Comparison of ENCODE assay signal across 8 cellular contexts in the genomic region with DNA sequence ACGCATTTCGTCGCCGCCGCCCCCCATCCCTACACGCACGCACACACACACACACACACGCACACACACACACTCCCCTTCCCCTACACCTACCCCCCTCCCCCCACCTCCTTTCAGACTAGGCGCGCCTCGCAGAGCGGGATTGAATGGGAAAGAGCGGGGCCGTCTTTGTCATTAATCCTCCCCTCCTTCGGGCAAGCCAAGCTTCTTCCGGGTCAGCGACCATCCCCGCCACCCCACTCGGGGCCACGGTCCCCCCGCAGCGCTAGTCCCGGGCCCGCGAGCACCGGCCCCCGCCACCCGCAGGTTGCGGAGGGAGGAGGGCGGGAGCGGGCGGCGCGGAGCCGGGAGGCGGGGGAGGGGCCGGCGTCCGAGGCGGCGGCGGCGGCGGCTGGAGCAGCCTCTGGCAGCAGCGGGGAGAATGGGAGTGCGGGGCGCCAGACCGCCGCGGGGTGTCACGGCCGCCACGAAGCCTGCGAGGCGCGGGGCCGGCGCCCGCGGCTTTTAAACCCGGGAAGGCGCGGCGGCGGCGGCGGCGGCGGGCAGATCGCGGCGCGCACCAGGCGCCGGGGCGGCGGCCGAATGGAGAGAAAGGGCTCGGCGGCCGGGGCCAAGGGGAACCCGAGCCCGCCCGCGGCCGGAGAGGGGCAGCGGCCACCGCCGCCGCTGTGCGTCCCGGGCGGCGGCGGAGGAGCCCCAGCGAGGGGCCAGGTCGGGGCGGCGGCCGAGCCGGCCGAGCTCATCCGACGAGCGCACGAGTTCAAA. TPM values are rescaled to one million over a fixed set of nuclear protein-coding genes. Genes with fewer than 3 reads are reported as not detected.
DNase-seq lines count a peak whose midpoint lies in the region; ATAC-seq and TF ChIP-seq lines count a peak whose summit lies in the region.

TSS of gene TTC9 (plus strand) at position 369 of the 765 bp plus-strand sequence. CDS start at position 583, 214 bp downstream.

- H3K27me3 ChIP-seq in GM06990 (replicated peaks; ENCODE audit: control insufficient read depth, insufficient read depth, low read length) (no peaks in the 10 kb centered on the region), esophagus (ENCODE audit: control insufficient read depth in 1 of 2, insufficient read depth in 2 of 2, low read length in 2 of 2) (no peaks in the 10 kb centered on the region)

- TF ChIP-seq CTCF in GM06990 (IDR thresholded peaks at IDR 0.05; ENCODE audit: insufficient read depth, low read length, poor library complexity, severe bottlenecking) (no peak), activated B cell treated with CpG ODN at 0.5 μM for 24 hours (IDR thresholded peaks at IDR 0.05) (no peak), natural killer cell (IDR thresholded peaks at IDR 0.05) (no peak)

- intact Hi-C loops in activated B cell treated with CpG ODN at 0.5 μM for 24 hours (cut with micrococcal nuclease), result loop anchor here (1.0 to 2.0 kb wide), 8 partner anchors 14 to 167 kb away; partner anchors contain the start of genes MAP3K9 and MED6
- intact Hi-C loops in natural killer cell (cut with micrococcal nuclease), result no loop called here

- H3K27me3 Mint-ChIP-seq in activated B cell treated with CpG ODN at 0.5 μM for 24 hours, result no peaks in the 10 kb centered on the region
- H3K27me3 Mint-ChIP-seq in natural killer cell (ENCODE audit: low read depth in 2 of 2), result peaks cover 5 to 32% of the 10 kb centered on the region in 2 donors

- peak within 1 kb of the TSS; percentile 97 for H3K4me3 Mint-ChIP-seq in activated B cell treated with CpG ODN at 0.5 μM for 24 hours
- peak within 1 kb of the TSS; percentile 93 for H3K4me3 Mint-ChIP-seq in natural killer cell

- H3K27ac ChIP-seq in esophagus (ENCODE audit: low read depth in 2 of 2, low read length in 1 of 2), result peak within 1 kb of the TSS; percentile 79 to 83

- H3K36me3 ChIP-seq in GM06990 (ENCODE audit: control insufficient read depth, insufficient read depth, low read length), result no peaks in the 10 kb centered on the region
- no peaks in the 10 kb centered on the region for H3K36me3 ChIP-seq in esophagus (ENCODE audit: control insufficient read depth in 2 of 2, insufficient read depth in 2 of 2, low read length in 1 of 2)

- POLR2A ChIA-PET in activated B cell treated with CpG ODN at 0.5 μM for 24 hours (lab: Charles Lee), result interaction anchor here (0.6 to 6.5 kb wide), 17 partner anchors 9 to 266 kb away, joined by 3 to 172 read pairs (median 7); partner anchors contain the start of genes MAP3K9, MED6 and PCNX1

- no peaks in the 10 kb centered on the region for H3K9me3 ChIP-seq in esophagus (ENCODE audit: control insufficient read depth in 2 of 2, insufficient read depth in 1 of 2, low read depth in 1 of 2, low read length in 1 of 2)

- 0 to 1% methylated on average over 75 to 106 of the region's 106 CpGs for WGBS in esophagus, 2 donors

- H3K36me3 Mint-ChIP-seq in activated B cell treated with CpG ODN at 0.5 μM for 24 hours (ENCODE audit: low read depth) (peaks cover 17% of the 10 kb centered on the region), natural killer cell (no peaks in the 10 kb centered on the region)

- DNase-seq in GM06990 (ENCODE audit: extremely low read depth, insufficient read length) (peak; percentile 48), activated B cell treated with CpG ODN at 0.5 μM for 24 hours (peak; percentile 52), natural killer cell (peak; percentile 38), NCI-H187 treated with DMSO at 0.1 percent for 48 hours (lab: John Stamatoyannopoulos, UW) (no peak), DMS153 (lab: John Stamatoyannopoulos, UW) (no peak)

- CTCF ChIA-PET in activated B cell treated with CpG ODN at 0.5 μM for 24 hours (lab: Charles Lee), result interaction anchor here (0.9 to 4.2 kb wide), 6 partner anchors 12 to 176 kb away, joined by 3 to 26 read pairs (median 4); no protein-coding TSS in a partner anchor

- peaks cover 0 to 5% of the 10 kb centered on the region in 2 donors for H3K4me1 ChIP-seq in esophagus (ENCODE audit: control insufficient read depth in 2 of 2, insufficient read depth in 2 of 2, low read length in 1 of 2)

- H3K9me3 Mint-ChIP-seq in activated B cell treated with CpG ODN at 0.5 μM for 24 hours (no peaks in the 10 kb centered on the region), natural killer cell (no peaks in the 10 kb centered on the region)

- ATAC-seq in HG02973 (IDR thresholded peaks at IDR 0.05; ENCODE audit: unreplicated experiment) (peak; percentile 7), activated B cell treated with CpG ODN at 0.5 μM for 24 hours (ENCODE audit: low read depth) (peak; percentile 23), natural killer cell (peak; percentile 36 to 52 (median 46)), GM18520 (IDR thresholded peaks at IDR 0.05; ENCODE audit: unreplicated experiment) (no peak)

- H3K4me1 Mint-ChIP-seq in activated B cell treated with CpG ODN at 0.5 μM for 24 hours (peaks cover 71% of the 10 kb centered on the region), natural killer cell (peaks cover 8 to 49% of the 10 kb centered on the region in 2 donors)

- H3K4me3 ChIP-seq in GM06990 (replicated peaks; ENCODE audit: low read depth, low read length) (peak within 1 kb of the TSS; percentile 67), esophagus (ENCODE audit: low read depth in 1 of 2, low read length in 2 of 2) (peak within 1 kb of the TSS; percentile 68 to 79)

- H3K27ac Mint-ChIP-seq in activated B cell treated with CpG ODN at 0.5 μM for 24 hours (peak within 1 kb of the TSS; percentile 97), natural killer cell (peak within 1 kb of the TSS in 1 of 2 donors; percentile 87)

RNA-seq across cellular contexts. Expression of gene TTC9, which starts in this region (rescaled TPM):
- total RNA-seq in activated B cell treated with CpG ODN at 0.5 μM for 24 hours (11.1 and 12.4 TPM in 2 replicates), natural killer cell (1 to 10 TPM; 2.4 to 5.6 (median 3.8) TPM)
- 10 to 100 TPM; 43.3 to 67.9 TPM for polyA plus RNA-seq in esophagus

Comparison
In these comparisons a context has a peak if more than half of its experiments do, and no peak if none do; other contexts are left out.
1. DNase-seq: peak in GM06990 (single experiment), activated B cell treated with CpG ODN at 0.5 μM for 24 hours (single experiment) and natural killer cell (single experiment); none in NCI-H187 treated with DMSO at 0.1 percent for 48 hours (single experiment) and DMS153 (single experiment).